In genomic region chr5:146079695-146080361, GRCh38 we compare ENCODE assay signal across 14 cellular contexts. TPM values are rescaled to one million over a fixed set of nuclear protein-coding genes. Genes with fewer than 3 reads are reported as not detected.
DNase-seq lines count a peak whose midpoint lies in the region; ATAC-seq and FAIRE-seq lines count a peak whose summit lies in the region.
"Had no signal": no experiment of that assay in that cellular context is flagged by ENCODE, and none has a peak within 500 bp of the region (broad histone marks: within the 10 kb centered on the region; RNA-seq: fewer than 3 reads in every experiment).

No MANE protein-coding gene starts in this region.

- H3K27ac ChIP-seq in small intestine (ENCODE audit: low read depth in 1 of 2, low read length in 1 of 2) = no peak overlapping the region
- H3K27ac ChIP-seq: transverse colon had no signal

- ATAC-seq in activated naive CD4-positive, alpha-beta T cell treated with anti-CD3 and anti-CD28 coated beads, Interleukin-2, amount 50 U/mL, for 72 hours = peak; percentile 69 to 73
- no peak for ATAC-seq in HG03460 (IDR thresholded peaks at IDR 0.05; ENCODE audit: unreplicated experiment)
- ATAC-seq: WTC11 had no signal

- FAIRE-seq in small intestine (lab: Jason Lieb, UNC) = no peak

- H3K9me3 Mint-ChIP-seq in activated naive CD4-positive, alpha-beta T cell treated with anti-CD3 and anti-CD28 coated beads, Interleukin-2, amount 50 U/mL, for 72 hours = no peaks in the 10 kb centered on the region
- H3K9me3 Mint-ChIP-seq: dendritic cell treated with granulocyte-macrophage colony-stimulating factor and Interleukin-4, amounts not matched to agents 40 ng/mL and 50 ng/mL, for 4 days had no signal

- no peaks in the 10 kb centered on the region for H3K9me3 ChIP-seq in small intestine (ENCODE audit: control insufficient read depth, low read depth)
- H3K9me3 ChIP-seq: BE2C, transverse colon had no signal

- H3K4me1 ChIP-seq in small intestine (ENCODE audit: control insufficient read depth in 2 of 2, insufficient read depth in 1 of 2, low read depth in 1 of 2, low read length in 1 of 2) = no peaks in the 10 kb centered on the region
- H3K4me1 ChIP-seq: BE2C had no signal

- no peaks in the 10 kb centered on the region for H3K27me3 ChIP-seq in small intestine (ENCODE audit: control insufficient read depth in 2 of 2, insufficient read depth in 2 of 2, low read length in 2 of 2)
- H3K27me3 ChIP-seq: transverse colon had no signal

- peaks cover 0 to 2% of the 10 kb centered on the region in 2 donors for H3K36me3 ChIP-seq in small intestine (ENCODE audit: control insufficient read depth in 2 of 2, insufficient read depth in 2 of 2, low read length in 2 of 2)
- H3K36me3 ChIP-seq: BE2C, transverse colon had no signal

- DNase-seq in activated naive CD4-positive, alpha-beta T cell treated with Interleukin-2 at 50 U/mL for 16 hours = peak; percentile 4
- DNase-seq in activated naive CD4-positive, alpha-beta T cell treated with anti-CD3 and anti-CD28 coated beads, Interleukin-2, amount 50 U/mL, for 16 hours = no peak
- DNase-seq in LoVo (ENCODE audit: low spot score) (peak; percentile 41), small intestine (no peak), NCI-H345 treated with DMSO at 0.1 percent for 48 hours (lab: John Stamatoyannopoulos, UW; ENCODE audit: unreplicated experiment) (no peak)
- DNase-seq in activated naive CD4-positive, alpha-beta T cell treated with anti-CD3 and anti-CD28 coated beads, Interleukin-2, amount 50 U/mL, for 72 hours (ENCODE audit: low spot score in 2 of 2) = no peak
- DNase-seq in stimulated activated CD4-positive, alpha-beta T cell treated with anti-CD3 and anti-CD28 coated beads, TNF-alpha, amount 100 ng/mL, for 48 hours (ENCODE audit: low read depth in 3 of 3) = peak in 2 of 3 donors; percentile 1
- DNase-seq: BE2C, kidney glomerular epithelial cell, NCI-H2227 treated with DMSO at 0.1 percent for 48 hours, transverse colon had no signal

- H3K36me3 Mint-ChIP-seq in activated naive CD4-positive, alpha-beta T cell treated with anti-CD3 and anti-CD28 coated beads, Interleukin-2, amount 50 U/mL, for 72 hours = no peaks in the 10 kb centered on the region
- H3K36me3 Mint-ChIP-seq: WTC11 had no signal

- 54 to 76% (median 57%) methylated on average over 7 of the region's 7 CpGs for WGBS in small intestine, 3 donors

- no peak overlapping the region for H3K27ac Mint-ChIP-seq in activated naive CD4-positive, alpha-beta T cell treated with anti-CD3 and anti-CD28 coated beads, Interleukin-2, amount 50 U/mL, for 72 hours
- H3K27ac Mint-ChIP-seq: dendritic cell treated with granulocyte-macrophage colony-stimulating factor and Interleukin-4, amounts not matched to agents 40 ng/mL and 50 ng/mL, for 4 days; WTC11 had no signal

- no peak overlapping the region for H3K4me3 ChIP-seq in small intestine (ENCODE audit: low read depth in 1 of 2, low read length in 2 of 2)
- H3K4me3 ChIP-seq: transverse colon had no signal

RNA-seq across cellular contexts. Expression of gene PLAC8L1, which starts 25.5 kb away (rescaled TPM):
- under 1 TPM; 0.64 to 0.88 TPM for total RNA-seq in activated naive CD4-positive, alpha-beta T cell treated with anti-CD3 and anti-CD28 coated beads, Interleukin-2, amount 50 U/mL, for 72 hours
- under 1 TPM in 1 of 3 donors, not detected in 2; 0.33 TPM for polyA plus RNA-seq in small intestine
- total RNA-seq: transverse colon had no signal

Comparison
In these comparisons a context has a peak if more than half of its experiments do, and no peak if none do; other contexts are left out.
1. DNase-seq: peak in activated naive CD4-positive, alpha-beta T cell treated with Interleukin-2 at 50 U/mL for 16 hours (single experiment), LoVo (single experiment) and stimulated activated CD4-positive, alpha-beta T cell treated with anti-CD3 and anti-CD28 coated beads, TNF-alpha, amount 100 ng/mL, for 48 hours (2 of 3); none in activated naive CD4-positive, alpha-beta T cell treated with anti-CD3 and anti-CD28 coated beads, Interleukin-2, amount 50 U/mL, for 16 hours (single experiment), activated naive CD4-positive, alpha-beta T cell treated with anti-CD3 and anti-CD28 coated beads, Interleukin-2, amount 50 U/mL, for 72 hours (0 of 2), small intestine (single experiment) and NCI-H345 treated with DMSO at 0.1 percent for 48 hours (single experiment).